ENCODE assay signal across 8 cellular contexts in genomic region chr22:31646186-31647019, GRCh38. TPM values are rescaled to one million over a fixed set of nuclear protein-coding genes. Genes with fewer than 3 reads are reported as not detected.
DNase-seq lines count a peak whose midpoint lies in the region; ATAC-seq, FAIRE-seq and TF ChIP-seq lines count a peak whose summit lies in the region.

No MANE protein-coding gene starts in this region.

- no peaks in the 10 kb centered on the region for H3K4me1 Mint-ChIP-seq in progenitor cell of endocrine pancreas (ENCODE audit: low read depth)

- no peak overlapping the region for H2AFZ ChIP-seq in trophoblast cell (ENCODE audit: insufficient read depth, low read length, poor library complexity)

- no peak overlapping the region for H4K91ac ChIP-seq in trophoblast cell (ENCODE audit: low read depth, low read length)

- no peak overlapping the region for H2BK5ac ChIP-seq in trophoblast cell (ENCODE audit: low read depth, low read length, poor library complexity)

- H2BK12ac ChIP-seq in trophoblast cell (ENCODE audit: low read length) = no peak overlapping the region

- H3K36me3 ChIP-seq in brain microvascular endothelial cell (replicated peaks) (peaks cover 2% of the 10 kb centered on the region), trophoblast cell (ENCODE audit: control insufficient read depth in 1 of 2, insufficient read depth in 2 of 2, low read length in 2 of 2) (peaks cover 4 to 9% of the 10 kb centered on the region in 2 experiments)

- H3K27me3 ChIP-seq in brain microvascular endothelial cell (replicated peaks) = no peaks in the 10 kb centered on the region
- no peaks in the 10 kb centered on the region for H3K27me3 ChIP-seq in trophoblast cell (ENCODE audit: insufficient read depth, low read length)

- no peak overlapping the region for H3K23ac ChIP-seq in trophoblast cell (ENCODE audit: low read length)

- H3K27ac Mint-ChIP-seq in progenitor cell of endocrine pancreas = no peak overlapping the region

- peaks cover 13% of the 10 kb centered on the region for H3K36me3 Mint-ChIP-seq in progenitor cell of endocrine pancreas (ENCODE audit: insufficient read depth)

- H3K27ac ChIP-seq in brain microvascular endothelial cell (peak overlapping the region; percentile 92), trophoblast cell (ENCODE audit: low read depth, low read length) (peak overlapping the region; percentile 34)

- FAIRE-seq in GM18507 (lab: Jason Lieb, UNC) = peak; percentile 90

- no peaks in the 10 kb centered on the region for H3K9me3 ChIP-seq in trophoblast cell (ENCODE audit: insufficient read depth, low read depth, low read length)

- H3K9me3 Mint-ChIP-seq in progenitor cell of endocrine pancreas (ENCODE audit: low read depth) = no peaks in the 10 kb centered on the region

- peaks cover 4 to 11% of the 10 kb centered on the region in 2 experiments for H3K4me1 ChIP-seq in trophoblast cell (ENCODE audit: control insufficient read depth in 1 of 2, insufficient read depth in 2 of 2, low read length in 2 of 2)

- no peak overlapping the region for H3K4me3 ChIP-seq in brain microvascular endothelial cell (ENCODE audit: low read depth, low read length)
- H3K4me3 ChIP-seq in trophoblast cell (ENCODE audit: low read depth, low read length) = no peak overlapping the region

- H3K4ac ChIP-seq in trophoblast cell (ENCODE audit: low read depth, low read length) = no peak overlapping the region

- no peak overlapping the region for H3K18ac ChIP-seq in trophoblast cell (ENCODE audit: low read length)

- H3K14ac ChIP-seq in trophoblast cell (ENCODE audit: low read length) = no peak overlapping the region

- TF ChIP-seq CTCF in brain microvascular endothelial cell (IDR thresholded peaks at IDR 0.05; ENCODE audit: low read depth, low read length, missing control alignments) (no peak), progenitor cell of endocrine pancreas (IDR thresholded peaks at IDR 0.05; ENCODE audit: unreplicated experiment) (no peak)

- in situ Hi-C loops in brain microvascular endothelial cell (cut with HindIII; ENCODE audit: low pct_ligation_motif_present, low sequenced_read_pairs) = no loop called here

- H3K79me2 ChIP-seq in trophoblast cell (ENCODE audit: control insufficient read depth, insufficient read depth, low read length, poor library complexity) = no peaks in the 10 kb centered on the region

- H4K12ac ChIP-seq in trophoblast cell (ENCODE audit: low read depth, low read length) = no peak overlapping the region

- no peak for DNase-seq in GM18507 (ENCODE audit: extremely low spot score, insufficient read length, low read depth)
- peak; percentile 23 for DNase-seq in HT-29 (ENCODE audit: low spot score)
- DNase-seq in brain microvascular endothelial cell = peak; percentile 97
- peak; percentile 88 to 93 for DNase-seq in trophoblast cell
- no peak for DNase-seq in effector CD4-positive, alpha-beta T cell
- DNase-seq in progenitor cell of endocrine pancreas (ENCODE audit: low spot score, unreplicated experiment) = no peak

- WGBS in trophoblast cell (ENCODE audit: extremely low coverage, insufficient coverage, insufficient read length) = no CpG with 5 or more reads among the region's 6 CpGs

- H2AK5ac ChIP-seq in trophoblast cell (ENCODE audit: low read length) = no peak overlapping the region

- no peak overlapping the region for H3K4me3 Mint-ChIP-seq in progenitor cell of endocrine pancreas (ENCODE audit: low read depth)

- H3K79me1 ChIP-seq in trophoblast cell (ENCODE audit: low read length) = no peaks in the 10 kb centered on the region

- no peak overlapping the region for H3K9ac ChIP-seq in trophoblast cell (ENCODE audit: low read length)

- no peak overlapping the region for H2BK120ac ChIP-seq in trophoblast cell (ENCODE audit: insufficient read depth, low read length, poor library complexity)

- no peak for TF ChIP-seq POLR2A in GM18505 (IDR thresholded peaks at IDR 0.05; ENCODE audit: borderline replicate concordance, extremely low read depth, insufficient read depth, insufficient read length)

- no peaks in the 10 kb centered on the region for H3K27me3 Mint-ChIP-seq in progenitor cell of endocrine pancreas

- H3K4me2 ChIP-seq in trophoblast cell (ENCODE audit: low read length) = no peak overlapping the region

- no peak overlapping the region for H4K8ac ChIP-seq in trophoblast cell (ENCODE audit: low read depth, low read length)

- no peak for ATAC-seq in HG03025 (IDR thresholded peaks at IDR 0.05; ENCODE audit: low FRiP score, unreplicated experiment)
- no peak for ATAC-seq in GM18505 (IDR thresholded peaks at IDR 0.05; ENCODE audit: unreplicated experiment)

RNA-seq across cellular contexts. Expression of gene PISD, which starts 15.6 kb away (rescaled TPM):
- total RNA-seq in HT-29 (2014; rRNA removed; shearing (Covaris generic)) = 44.7 and 60.8 TPM in 2 replicates
- 26.1 and 26.7 TPM in 2 replicates for polyA plus RNA-seq in trophoblast cell (2013)
- 46.6 and 49.6 TPM in 2 replicates for total RNA-seq in progenitor cell of endocrine pancreas

Comparison
In these comparisons a context has a peak if more than half of its experiments do, and no peak if none do; other contexts are left out.
1. DNase-seq: peak in HT-29 (single experiment), brain microvascular endothelial cell (single experiment) and trophoblast cell (2 of 2); none in GM18507 (single experiment), effector CD4-positive, alpha-beta T cell (single experiment) and progenitor cell of endocrine pancreas (single experiment).